In the genomic region with DNA sequence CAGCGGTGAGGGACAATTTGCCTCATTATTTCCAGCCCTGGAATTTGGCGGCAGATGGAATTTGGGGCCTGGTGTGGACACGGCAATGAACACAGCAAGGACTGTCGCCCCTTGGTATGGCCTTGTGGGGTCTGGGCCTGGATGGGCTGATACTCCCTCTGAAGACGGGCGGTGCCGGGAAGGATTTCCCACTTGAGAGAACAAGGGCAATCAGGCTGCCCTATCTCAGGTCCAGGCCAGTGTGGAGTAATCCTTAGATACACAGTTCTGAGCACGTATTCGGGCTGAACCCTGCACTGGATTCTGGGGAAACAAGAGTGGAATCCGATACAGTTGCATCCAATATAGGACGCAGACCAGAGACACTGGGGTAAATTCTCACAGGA, we compare ENCODE assay signal across 27 cellular contexts.
"Had no signal": no experiment of that assay in that cellular context is flagged by ENCODE, and none has a peak within 500 bp of the region (broad histone marks: within the 10 kb centered on the region; RNA-seq: fewer than 3 reads in every experiment).

No MANE protein-coding gene starts in this region.

- ATAC-seq: activated CD8-positive, alpha-beta memory T cell treated with anti-CD3 and anti-CD28 coated beads, Interleukin-2, amount 10 ng/mL, durations not matched to agents 7 days and 5 days; activated naive CD4-positive, alpha-beta T cell treated with anti-CD3 and anti-CD28 coated beads, Interleukin-2, amount 50 U/mL, for 72 hours; activated naive CD8-positive, alpha-beta T cell treated with anti-CD3 and anti-CD28 coated beads, Interleukin-2, amount 50 U/mL, for 24 hours; activated T-cell treated with anti-CD3 and anti-CD28 coated beads, Interleukin-2, amount 50 U/mL, for 4 hours; K562; T-helper 17 cell; WTC11 had no signal

- H3K4me1 Mint-ChIP-seq: activated CD8-positive, alpha-beta memory T cell treated with anti-CD3 and anti-CD28 coated beads, Interleukin-2, amount 10 ng/mL, durations not matched to agents 7 days and 5 days; activated naive CD8-positive, alpha-beta T cell treated with anti-CD3 and anti-CD28 coated beads, Interleukin-2, amount 50 U/mL, for 24 hours had no signal

- H3K27ac Mint-ChIP-seq: activated CD8-positive, alpha-beta memory T cell treated with anti-CD3 and anti-CD28 coated beads, Interleukin-2, amount 10 ng/mL, durations not matched to agents 7 days and 5 days; activated naive CD4-positive, alpha-beta T cell treated with anti-CD3 and anti-CD28 coated beads, Interleukin-2, amount 50 U/mL, for 72 hours; activated naive CD8-positive, alpha-beta T cell treated with anti-CD3 and anti-CD28 coated beads, Interleukin-2, amount 50 U/mL, for 24 hours; T-helper 17 cell had no signal

- H3K27me3 ChIP-seq: Peyer's patch had no signal

- DNase-seq: activated CD4-positive, alpha-beta T cell treated with anti-CD3 and anti-CD28 coated beads for 48 hours; activated CD4-positive, alpha-beta T cell treated with anti-CD3 and anti-CD28 coated beads, Interleukin-2, amount 50 U/mL, for 4 hours; activated CD4-positive, CD25-positive, alpha-beta regulatory T cell treated with anti-CD3 and anti-CD28 coated beads, Interleukin-2, amount 50 U/mL, for 72 hours; activated CD8-positive, alpha-beta memory T cell treated with anti-CD3 and anti-CD28 coated beads, Interleukin-2, amount 10 ng/mL, durations not matched to agents 7 days and 5 days; activated effector memory CD4-positive, alpha-beta T cell treated with anti-CD3 and anti-CD28 coated beads, Interleukin-2, amount 50 U/mL, for 16 hours; activated naive CD4-positive, alpha-beta T cell treated with Interleukin-2 at 50 U/mL for 16 hours; activated naive CD8-positive, alpha-beta T cell treated with anti-CD3 and anti-CD28 coated beads, Interleukin-2, amount 50 U/mL, for 24 hours; activated T-cell treated with anti-CD3 and anti-CD28 coated beads, Interleukin-2, amount 50 U/mL, for 4 hours; amniotic stem cell; Karpas-422; MM.1S; NCI-H1105; NCI-H1436; NCI-H1694 treated with DMSO at 0.1 percent for 48 hours; NCI-H2029 treated with DMSO at 0.1 percent for 48 hours; NCI-H345; NCI-H510A; NCI-H526 treated with DMSO at 0.1 percent for 48 hours; Peyer's patch; SHP77; T-helper 17 cell; T-helper 9 cell had no signal

- H3K27ac ChIP-seq: Peyer's patch, RWPE1 had no signal

- H3K36me3 ChIP-seq: Peyer's patch had no signal

- H3K9me3 Mint-ChIP-seq: activated naive CD4-positive, alpha-beta T cell treated with anti-CD3 and anti-CD28 coated beads, Interleukin-2, amount 50 U/mL, for 72 hours; activated naive CD8-positive, alpha-beta T cell treated with anti-CD3 and anti-CD28 coated beads, Interleukin-2, amount 50 U/mL, for 24 hours; activated T-cell treated with anti-CD3 and anti-CD28 coated beads, Interleukin-2, amount 50 U/mL, for 4 hours; WTC11 had no signal

- H3K36me3 Mint-ChIP-seq: activated CD8-positive, alpha-beta memory T cell treated with anti-CD3 and anti-CD28 coated beads, Interleukin-2, amount 10 ng/mL, durations not matched to agents 7 days and 5 days; activated naive CD4-positive, alpha-beta T cell treated with anti-CD3 and anti-CD28 coated beads, Interleukin-2, amount 50 U/mL, for 72 hours; brain; WTC11 had no signal

- H3K4me3 Mint-ChIP-seq: activated CD8-positive, alpha-beta memory T cell treated with anti-CD3 and anti-CD28 coated beads, Interleukin-2, amount 10 ng/mL, durations not matched to agents 7 days and 5 days; activated naive CD8-positive, alpha-beta T cell treated with anti-CD3 and anti-CD28 coated beads, Interleukin-2, amount 50 U/mL, for 24 hours; activated T-cell treated with anti-CD3 and anti-CD28 coated beads, Interleukin-2, amount 50 U/mL, for 4 hours; brain; T-helper 17 cell; WTC11 had no signal

- H3K27me3 Mint-ChIP-seq: activated CD8-positive, alpha-beta memory T cell treated with anti-CD3 and anti-CD28 coated beads, Interleukin-2, amount 10 ng/mL, durations not matched to agents 7 days and 5 days had no signal

- H3K9me3 ChIP-seq: Peyer's patch had no signal

- H3K4me1 ChIP-seq: Peyer's patch had no signal

- H3K4me3 ChIP-seq: K562, Peyer's patch had no signal
